ENCODE assay signal across 1 cellular context in the genomic region with DNA sequence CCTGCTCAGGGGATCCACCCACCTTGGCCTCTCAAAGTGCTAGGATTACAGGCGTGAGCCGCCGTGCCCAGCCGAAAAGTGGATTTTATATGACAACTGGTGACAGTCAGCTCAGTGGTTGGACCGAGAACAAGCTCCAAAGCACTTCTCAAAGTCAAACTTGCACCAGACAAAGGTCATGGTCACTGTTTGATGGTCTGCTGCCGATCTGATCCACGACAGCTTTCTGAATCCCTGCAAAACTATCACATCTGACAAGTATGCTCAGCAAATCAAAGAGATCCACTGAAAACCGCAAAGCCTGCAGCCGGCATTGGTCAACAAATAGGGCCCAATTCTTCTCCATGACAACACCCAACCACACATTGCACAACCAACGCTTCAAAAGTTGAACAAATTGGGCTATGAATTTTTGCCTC.
TF ChIP-seq lines count a peak whose summit lies in the region.

No MANE protein-coding gene starts in this region.

TF ChIP-seq in HepG2, 621 proteins besides CTCF, POLR2A, EP300 and RAD21 (continued from another document and continues in another):
- TF ChIP-seq, protein P1, sequence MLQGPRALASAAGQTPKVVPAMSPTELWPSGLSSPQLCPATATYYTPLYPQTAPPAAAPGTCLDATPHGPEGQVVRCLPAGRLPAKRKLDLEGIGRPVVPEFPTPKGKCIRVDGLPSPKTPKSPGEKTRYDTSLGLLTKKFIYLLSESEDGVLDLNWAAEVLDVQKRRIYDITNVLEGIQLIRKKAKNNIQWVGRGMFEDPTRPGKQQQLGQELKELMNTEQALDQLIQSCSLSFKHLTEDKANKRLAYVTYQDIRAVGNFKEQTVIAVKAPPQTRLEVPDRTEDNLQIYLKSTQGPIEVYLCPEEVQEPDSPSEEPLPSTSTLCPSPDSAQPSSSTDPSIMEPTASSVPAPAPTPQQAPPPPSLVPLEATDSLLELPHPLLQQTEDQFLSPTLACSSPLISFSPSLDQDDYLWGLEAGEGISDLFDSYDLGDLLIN (CRISPR knock-in tag; IDR thresholded peaks at IDR 0.05; ENCODE audit: borderline replicate concordance) = no peak
- TF ChIP-seq ZNF12 (CRISPR knock-in tag; IDR thresholded peaks at IDR 0.05) (peak; percentile 19; the same call in 1 of the 2 replicates), ZMYM3 (CRISPR knock-in tag; IDR thresholded peaks at IDR 0.05) (peak; percentile 76; the same call in 1 of the 2 replicates), FOXO1 (CRISPR knock-in tag; IDR thresholded peaks at IDR 0.05) (peak; percentile 67; the same call in 1 of the 2 replicates), NFIC (IDR thresholded peaks at IDR 0.05; ENCODE audit: low read length) (0 out of 2 replicates have a peak, but pooled peaks have one; percentile 55), TCF7 (IDR thresholded peaks at IDR 0.05; ENCODE audit: low read depth) (peak; percentile 91), ZNF143 (CRISPR knock-in tag; IDR thresholded peaks at IDR 0.05) (peak; percentile 34; the same call in 1 of the 2 replicates), MBNL3 (CRISPR knock-in tag; conservative IDR thresholded peaks at IDR 0.05) (no peak), MXI1 (IDR thresholded peaks at IDR 0.05; ENCODE audit: borderline replicate concordance, low read depth, low read length) (0 out of 3 replicates have a peak, but pooled peaks have one; percentile 56), HIVEP1 (CRISPR knock-in tag; IDR thresholded peaks at IDR 0.05) (peak; percentile 31; the same call in 1 of the 2 replicates), JDP2 (CRISPR knock-in tag; IDR thresholded peaks at IDR 0.05; ENCODE audit: borderline replicate concordance) (no peak), SP4 (CRISPR knock-in tag; IDR thresholded peaks at IDR 0.05) (peak; percentile 40; the same call in 1 of the 2 replicates), SALL1 (CRISPR knock-in tag; IDR thresholded peaks at IDR 0.05) (peak; percentile 95), ZBTB20 (CRISPR knock-in tag; IDR thresholded peaks at IDR 0.05; ENCODE audit: borderline replicate concordance, low read depth) (no peak), PHF21A (CRISPR knock-in tag; IDR thresholded peaks at IDR 0.05) (peak; percentile 69; the same call in 1 of the 2 replicates), FOXP4 (CRISPR knock-in tag; IDR thresholded peaks at IDR 0.05) (peak; percentile 74), ZNF773 (CRISPR knock-in tag; IDR thresholded peaks at IDR 0.05; ENCODE audit: borderline replicate concordance) (no peak), ZNF317 (CRISPR knock-in tag; IDR thresholded peaks at IDR 0.05) (peak; percentile 70; the same call in 1 of the 2 replicates), IKZF1 (IDR thresholded peaks at IDR 0.05) (no peak), CEBPB (IDR thresholded peaks at IDR 0.05; ENCODE audit: borderline replicate concordance, low read depth, low read length) (peak; percentile 98), RFXANK (CRISPR knock-in tag; IDR thresholded peaks at IDR 0.05) (peak; percentile 97), ZNF563 (CRISPR knock-in tag; IDR thresholded peaks at IDR 0.05) (0 out of 2 replicates have a peak, but pooled peaks have one; percentile 38), ZNF331 (CRISPR knock-in tag; IDR thresholded peaks at IDR 0.05) (no peak), PAX8 (CRISPR knock-in tag; IDR thresholded peaks at IDR 0.05; ENCODE audit: borderline replicate concordance) (no peak), NONO (IDR thresholded peaks at IDR 0.05) (no peak), NONO (CRISPR knock-in tag; conservative IDR thresholded peaks at IDR 0.05) (peak; percentile 54), AHDC1 (CRISPR knock-in tag; IDR thresholded peaks at IDR 0.05; ENCODE audit: borderline replicate concordance) (peak; percentile 79; the same call in 1 of the 2 replicates), NBN (conservative IDR thresholded peaks at IDR 0.05) (no peak), ZFX (CRISPR knock-in tag; IDR thresholded peaks at IDR 0.05; ENCODE audit: low read depth) (0 out of 2 replicates have a peak, but pooled peaks have one; percentile 29), KLF16 (CRISPR knock-in tag; IDR thresholded peaks at IDR 0.05) (peak in 1 of 2 experiments; percentile 31; a peak in 1 of 4 replicates), NR2C2 (CRISPR knock-in tag; IDR thresholded peaks at IDR 0.05; ENCODE audit: borderline replicate concordance) (peak; percentile 74), NR2F2 (IDR thresholded peaks at IDR 0.05; ENCODE audit: borderline replicate concordance, low read depth) (peak; percentile 77), ZNF496 (CRISPR knock-in tag; IDR thresholded peaks at IDR 0.05; ENCODE audit: insufficient replicate concordance) (no peak), LCORL (IDR thresholded peaks at IDR 0.05) (peak; percentile 91), LCORL (CRISPR knock-in tag; IDR thresholded peaks at IDR 0.05) (peak; percentile 85), ARID3A (IDR thresholded peaks at IDR 0.05; ENCODE audit: low read depth, low read length) (peak; percentile 69; the same call in 1 of the 2 replicates), TBX2 (CRISPR knock-in tag; IDR thresholded peaks at IDR 0.05; ENCODE audit: borderline replicate concordance) (peak; percentile 89), ZFP36L1 (CRISPR knock-in tag; IDR thresholded peaks at IDR 0.05) (0 out of 2 replicates have a peak, but pooled peaks have one; percentile 46), MEIS2 (CRISPR knock-in tag; IDR thresholded peaks at IDR 0.05) (peak; percentile 75), ZNF660 (CRISPR knock-in tag; IDR thresholded peaks at IDR 0.05; ENCODE audit: borderline replicate concordance, low read depth) (no peak), RCOR2 (CRISPR knock-in tag; IDR thresholded peaks at IDR 0.05) (peak; percentile 90), ARID2 (CRISPR knock-in tag; IDR thresholded peaks at IDR 0.05; ENCODE audit: borderline replicate concordance) (no peak), ZNF615 (CRISPR knock-in tag; IDR thresholded peaks at IDR 0.05; ENCODE audit: borderline replicate concordance) (no peak), ZFP41 (CRISPR knock-in tag; IDR thresholded peaks at IDR 0.05; ENCODE audit: borderline replicate concordance) (no peak), TEAD3 (CRISPR knock-in tag; optimal IDR thresholded peaks at IDR 0.05; ENCODE audit: borderline replicate concordance) (peak; percentile 67), PHF5A (CRISPR knock-in tag; IDR thresholded peaks at IDR 0.05; ENCODE audit: low read depth, unreplicated experiment) (no peak), FLYWCH1 (CRISPR knock-in tag; IDR thresholded peaks at IDR 0.05) (no peak), RNF2 (conservative IDR thresholded peaks at IDR 0.05; ENCODE audit: low read depth) (0 out of 2 replicates have a peak, but pooled peaks have one; percentile 29), ZNF543 (CRISPR knock-in tag; IDR thresholded peaks at IDR 0.05) (0 out of 2 replicates have a peak, but pooled peaks have one; percentile 32)
- TF ChIP-seq, protein P2, sequence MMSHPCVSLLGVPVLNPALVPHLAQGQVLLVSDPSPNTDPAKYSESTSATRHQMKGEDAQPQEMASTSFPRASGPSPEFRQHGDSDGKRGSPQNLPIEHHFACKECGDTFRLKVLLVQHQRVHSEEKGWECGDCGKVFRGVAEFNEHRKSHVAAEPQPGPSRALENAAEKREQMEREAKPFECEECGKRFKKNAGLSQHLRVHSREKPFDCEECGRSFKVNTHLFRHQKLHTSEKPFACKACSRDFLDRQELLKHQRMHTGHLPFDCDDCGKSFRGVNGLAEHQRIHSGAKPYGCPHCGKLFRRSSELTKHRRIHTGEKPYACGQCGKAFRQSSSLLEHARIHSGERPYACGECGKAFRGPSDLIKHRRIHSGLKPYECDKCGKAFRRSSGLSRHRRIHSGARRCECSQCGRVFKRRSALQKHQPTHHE (CRISPR knock-in tag; IDR thresholded peaks at IDR 0.05; ENCODE audit: borderline replicate concordance) = 0 out of 2 replicates have a peak, but pooled peaks have one; percentile 26
- TF ChIP-seq, protein P3, sequence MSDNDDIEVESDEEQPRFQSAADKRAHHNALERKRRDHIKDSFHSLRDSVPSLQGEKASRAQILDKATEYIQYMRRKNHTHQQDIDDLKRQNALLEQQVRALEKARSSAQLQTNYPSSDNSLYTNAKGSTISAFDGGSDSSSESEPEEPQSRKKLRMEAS (IDR thresholded peaks at IDR 0.05) = peak; percentile 50; the same call in 1 of the 2 replicates
- TF ChIP-seq, protein P4, sequence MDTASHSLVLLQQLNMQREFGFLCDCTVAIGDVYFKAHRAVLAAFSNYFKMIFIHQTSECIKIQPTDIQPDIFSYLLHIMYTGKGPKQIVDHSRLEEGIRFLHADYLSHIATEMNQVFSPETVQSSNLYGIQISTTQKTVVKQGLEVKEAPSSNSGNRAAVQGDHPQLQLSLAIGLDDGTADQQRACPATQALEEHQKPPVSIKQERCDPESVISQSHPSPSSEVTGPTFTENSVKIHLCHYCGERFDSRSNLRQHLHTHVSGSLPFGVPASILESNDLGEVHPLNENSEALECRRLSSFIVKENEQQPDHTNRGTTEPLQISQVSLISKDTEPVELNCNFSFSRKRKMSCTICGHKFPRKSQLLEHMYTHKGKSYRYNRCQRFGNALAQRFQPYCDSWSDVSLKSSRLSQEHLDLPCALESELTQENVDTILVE (CRISPR knock-in tag; IDR thresholded peaks at IDR 0.05) = 0 out of 2 replicates have a peak, but pooled peaks have one; percentile 20
- TF ChIP-seq, protein P5, sequence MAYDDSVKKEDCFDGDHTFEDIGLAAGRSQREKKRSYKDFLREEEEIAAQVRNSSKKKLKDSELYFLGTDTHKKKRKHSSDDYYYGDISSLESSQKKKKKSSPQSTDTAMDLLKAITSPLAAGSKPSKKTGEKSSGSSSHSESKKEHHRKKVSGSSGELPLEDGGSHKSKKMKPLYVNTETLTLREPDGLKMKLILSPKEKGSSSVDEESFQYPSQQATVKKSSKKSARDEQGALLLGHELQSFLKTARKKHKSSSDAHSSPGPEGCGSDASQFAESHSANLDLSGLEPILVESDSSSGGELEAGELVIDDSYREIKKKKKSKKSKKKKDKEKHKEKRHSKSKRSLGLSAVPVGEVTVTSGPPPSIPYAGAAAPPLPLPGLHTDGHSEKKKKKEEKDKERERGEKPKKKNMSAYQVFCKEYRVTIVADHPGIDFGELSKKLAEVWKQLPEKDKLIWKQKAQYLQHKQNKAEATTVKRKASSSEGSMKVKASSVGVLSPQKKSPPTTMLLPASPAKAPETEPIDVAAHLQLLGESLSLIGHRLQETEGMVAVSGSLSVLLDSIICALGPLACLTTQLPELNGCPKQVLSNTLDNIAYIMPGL (CRISPR knock-in tag; IDR thresholded peaks at IDR 0.05; ENCODE audit: borderline replicate concordance in 1 of 2, low read depth in 1 of 2) = no peak
